In the genomic region with DNA sequence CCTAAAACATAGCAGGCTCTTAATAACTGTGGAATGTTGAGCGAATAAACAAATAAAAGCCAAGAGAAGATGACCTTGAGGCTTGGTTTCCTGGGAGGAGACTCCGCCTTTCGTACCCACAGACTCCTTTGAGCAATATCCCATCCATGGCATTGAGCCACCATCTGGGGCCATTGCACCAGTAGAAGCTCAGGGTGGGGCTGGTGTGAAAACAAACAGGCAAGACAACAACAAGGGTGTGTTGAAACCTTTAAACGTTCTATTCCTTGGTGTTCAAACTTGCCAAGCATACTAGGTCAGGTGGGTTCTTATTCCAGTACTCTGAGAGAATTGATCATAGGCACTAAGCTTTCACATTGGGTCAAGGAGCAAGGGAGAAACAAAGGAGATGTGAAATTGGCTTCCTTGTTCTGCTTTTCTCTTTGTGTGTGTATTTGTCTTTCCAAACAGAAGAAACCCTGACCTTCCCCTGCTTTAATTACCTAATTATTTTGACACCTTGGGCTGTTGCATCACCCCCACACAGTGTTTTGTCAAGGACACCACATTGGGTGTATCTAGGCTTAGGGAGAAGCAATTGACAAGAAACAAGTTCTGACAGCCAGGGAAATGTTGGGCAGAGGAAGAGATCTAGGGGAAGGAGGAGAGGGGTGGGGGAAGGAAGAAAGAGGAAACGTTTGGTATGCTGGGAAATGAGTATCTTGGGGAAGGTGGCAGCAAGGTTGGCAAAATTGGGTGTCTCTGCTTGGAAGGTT, we compare ENCODE assay signal across 16 cellular contexts.
A peak's percentile ranks its signal among the peaks of the same experiment; 100 is the strongest.
DNase-seq lines count a peak whose midpoint lies in the region; ATAC-seq and TF ChIP-seq lines count a peak whose summit lies in the region.
"Had no signal": no experiment of that assay in that cellular context is flagged by ENCODE, and none has a peak within 500 bp of the region (broad histone marks: within the 10 kb centered on the region; RNA-seq: fewer than 3 reads in every experiment).

No MANE protein-coding gene starts in this region.

- ATAC-seq in esophagus mucosa (peak; percentile 79), psoas muscle (peak in 1 of 4 donors; percentile 42), HG02870 (IDR thresholded peaks at IDR 0.05; ENCODE audit: unreplicated experiment) (no peak), aorta (ENCODE audit: low FRiP score) (no peak)
- ATAC-seq: activated naive CD8-positive, alpha-beta T cell treated with anti-CD3 and anti-CD28 coated beads, Interleukin-2, amount 50 U/mL, for 24 hours; stimulated activated naive CD8-positive, alpha-beta T cell treated with anti-CD3 and anti-CD28 coated beads, Interleukin-15, amount 100 ng/mL, for 72 hours had no signal

- H3K4me3 ChIP-seq in psoas muscle: no peak overlapping the region
- no peak overlapping the region for H3K4me3 ChIP-seq in aorta (ENCODE audit: low read length in 2 of 2)
- H3K4me3 ChIP-seq: HAP-1 had no signal

- TF ChIP-seq CTCF in psoas muscle (IDR thresholded peaks at IDR 0.05): no peak

- H3K9me3 ChIP-seq in psoas muscle (peaks cover 6% of the 10 kb centered on the region), aorta (ENCODE audit: control insufficient read depth, low read length) (peaks cover 2% of the 10 kb centered on the region)
- H3K9me3 ChIP-seq: HAP-1 had no signal

- no peaks in the 10 kb centered on the region for H3K27me3 ChIP-seq in psoas muscle (ENCODE audit: insufficient read depth in 3 of 3, low read length in 2 of 3)
- H3K27me3 ChIP-seq in aorta (ENCODE audit: control insufficient read depth in 1 of 2, insufficient read depth in 2 of 2, low read length in 1 of 2): no peaks in the 10 kb centered on the region

- intact Hi-C loops in psoas muscle (cut with DNase I) (loop anchor here (10.0 kb wide), 1 partner anchor 96 kb away; no protein-coding TSS in a partner anchor), aorta (cut with DNase I) (no loop called here)

- H3K4me1 ChIP-seq in psoas muscle (no peaks in the 10 kb centered on the region), aorta (ENCODE audit: control insufficient read depth in 1 of 2, insufficient read depth in 2 of 2, low read length in 2 of 2) (no peaks in the 10 kb centered on the region)
- H3K4me1 ChIP-seq: HAP-1 had no signal

- H3K27ac ChIP-seq in psoas muscle: no peak overlapping the region
- H3K27ac ChIP-seq in aorta (ENCODE audit: low read depth in 1 of 2, low read length in 2 of 2): no peak overlapping the region

- DNase-seq in H4 (ENCODE audit: low spot score) (peak; percentile 63), NOMO-1 (lab: John Stamatoyannopoulos, UW; ENCODE audit: unreplicated experiment in 2 of 2) (peak; percentile 83 to 97), psoas muscle (peak; percentile 50 to 55), aorta (no peak), middle frontal gyrus (ENCODE audit: extremely low spot score, low spot score) (no peak), mesenteric fat pad (ENCODE audit: low spot score) (no peak)
- DNase-seq: activated CD4-positive, alpha-beta memory T cell treated with anti-CD3 and anti-CD28 coated beads for 36 hours; activated naive CD8-positive, alpha-beta T cell treated with anti-CD3 and anti-CD28 coated beads, Interleukin-2, amount 50 U/mL, for 24 hours; COR-L47; glutamatergic neuron; NCI-H1092; stimulated activated CD4-positive, alpha-beta T cell treated with anti-CD3 and anti-CD28 coated beads, Interleukin-15, amount 100 ng/mL, for 24 hours; stimulated activated naive CD8-positive, alpha-beta T cell treated with anti-CD3 and anti-CD28 coated beads, Interleukin-15, amount 100 ng/mL, for 72 hours had no signal

- WGBS in psoas muscle, 3 donors: 64 to 77% (median 71%) methylated on average over 5 of the region's 5 CpGs
- WGBS in aorta, 2 donors: 72 to 76% methylated on average over 5 of the region's 5 CpGs

- no peaks in the 10 kb centered on the region for H3K36me3 ChIP-seq in psoas muscle (ENCODE audit: insufficient read depth in 1 of 2, low read depth in 1 of 2)
- H3K36me3 ChIP-seq in aorta (ENCODE audit: control insufficient read depth in 1 of 2, insufficient read depth in 2 of 2, low read length in 1 of 2): no peaks in the 10 kb centered on the region
- H3K36me3 ChIP-seq: HAP-1 had no signal

Comparison
In these comparisons a context has a peak if more than half of its experiments do, and no peak if none do; other contexts are left out.
1. DNase-seq: peak in H4 (single experiment), NOMO-1 (2 of 2) and psoas muscle (2 of 2); none in aorta (0 of 2), middle frontal gyrus (single experiment) and mesenteric fat pad (single experiment).
2. intact Hi-C loops: an anchor here in psoas muscle (10.0 kb wide); none called in aorta.